Comparison of ENCODE assay signal across 7 cellular contexts in the genomic region with DNA sequence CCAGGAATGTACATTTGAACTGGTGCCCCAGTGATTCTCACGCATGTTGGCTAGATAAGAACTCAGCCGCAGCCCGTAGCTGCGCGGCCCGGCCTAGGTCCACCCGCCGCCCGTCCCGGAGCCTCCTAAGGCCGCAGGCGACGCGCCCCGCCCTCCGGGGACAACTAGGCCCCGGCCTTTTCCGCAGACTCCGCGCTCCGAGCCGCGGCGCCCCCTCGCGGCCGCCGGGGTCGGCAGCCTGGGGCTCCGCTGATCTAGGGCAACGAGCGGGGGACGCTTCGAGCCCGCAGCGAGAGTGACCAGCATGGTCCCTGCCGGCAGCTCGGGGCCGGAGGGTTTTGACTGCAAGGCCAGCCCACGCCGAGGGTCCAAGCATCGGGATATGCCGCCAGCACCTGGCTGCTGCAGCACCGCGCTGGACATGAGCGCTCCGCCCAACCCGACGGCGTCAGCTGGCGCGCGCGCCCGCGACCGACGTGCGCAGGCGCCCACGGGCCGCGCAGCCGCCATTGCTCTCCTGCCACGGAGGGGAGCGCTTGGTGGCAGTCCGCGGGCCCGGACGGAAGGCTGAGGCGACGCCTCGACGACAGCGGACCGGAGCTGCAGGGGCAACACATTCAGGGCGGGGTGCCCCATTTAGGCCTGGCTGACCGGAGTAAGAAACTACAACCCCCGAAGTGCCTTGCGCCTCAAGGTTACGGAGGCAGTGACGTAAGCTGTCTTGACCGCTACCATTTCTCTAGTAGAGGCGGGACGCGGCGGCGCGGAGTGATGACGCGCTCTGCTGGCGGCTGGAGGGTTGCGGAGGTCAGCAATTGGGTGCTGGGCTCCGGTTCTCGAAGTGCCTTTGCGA. TPM values are rescaled to one million over a fixed set of nuclear protein-coding genes. Genes with fewer than 3 reads are reported as not detected.
DNase-seq lines count a peak whose midpoint lies in the region; ATAC-seq lines count a peak whose summit lies in the region.

A gene with protein sequence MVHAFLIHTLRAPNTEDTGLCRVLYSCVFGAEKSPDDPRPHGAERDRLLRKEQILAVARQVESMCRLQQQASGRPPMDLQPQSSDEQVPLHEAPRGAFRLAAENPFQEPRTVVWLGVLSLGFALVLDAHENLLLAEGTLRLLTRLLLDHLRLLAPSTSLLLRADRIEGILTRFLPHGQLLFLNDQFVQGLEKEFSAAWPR (plus strand): TSS at position 500 of the 853 bp plus-strand sequence. CDS start 1,571 bp downstream, outside the sequence.

- H3K9me3 ChIP-seq in right cardiac atrium (ENCODE audit: control insufficient read depth, low read length) = no peaks in the 10 kb centered on the region

- peak; percentile 93 to 98 for DNase-seq in NCI-H187 (lab: John Stamatoyannopoulos, UW)
- DNase-seq in T-helper 2 cell = peak; percentile 80 to 94 (median 87)
- peak; percentile 97 to 99 (median 99) for DNase-seq in right cardiac atrium

- under 1% methylated on average over 96 of the region's 96 CpGs for WGBS in right cardiac atrium

- intact Hi-C loops in right cardiac atrium (cut with DNase I) = loop anchor here in 3 of 4 donors (2.0 to 5.0 kb wide), 2 partner anchors 33 to 35 kb away; a partner anchor contains a TSS

- H3K27ac ChIP-seq in angular gyrus (ENCODE audit: low read depth, low read length) = peak within 1 kb of the TSS; percentile 100
- H3K27ac ChIP-seq in right cardiac atrium (ENCODE audit: low read length) = peak within 1 kb of the TSS; percentile 99
- H3K27ac ChIP-seq in rectal smooth muscle tissue (ENCODE audit: low read depth, low read length) = peak within 1 kb of the TSS; percentile 100

- H3K4me3 ChIP-seq in right cardiac atrium (ENCODE audit: low read length) (peak within 1 kb of the TSS; percentile 47), rectal smooth muscle tissue (ENCODE audit: low read length) (peak within 1 kb of the TSS; percentile 78)

- no peaks in the 10 kb centered on the region for H3K27me3 ChIP-seq in right cardiac atrium (ENCODE audit: control insufficient read depth, insufficient read depth)
- no peaks in the 10 kb centered on the region for H3K27me3 ChIP-seq in rectal smooth muscle tissue (ENCODE audit: control insufficient read depth, insufficient read depth, low read length)

- peak; percentile 61 for ATAC-seq in GM18499 (IDR thresholded peaks at IDR 0.05; ENCODE audit: insufficient read depth, unreplicated experiment)
- ATAC-seq in HG02943 (IDR thresholded peaks at IDR 0.05; ENCODE audit: low read depth, unreplicated experiment) = peak; percentile 73
- peak; percentile 94 for ATAC-seq in right cardiac atrium

- H3K36me3 ChIP-seq in rectal smooth muscle tissue (ENCODE audit: control insufficient read depth, insufficient read depth, low read length) = peaks cover 12% of the 10 kb centered on the region

- H3K4me1 ChIP-seq in right cardiac atrium (ENCODE audit: control insufficient read depth, insufficient read depth, low read length) = peaks cover 14% of the 10 kb centered on the region
- peaks cover 13% of the 10 kb centered on the region for H3K4me1 ChIP-seq in rectal smooth muscle tissue (ENCODE audit: control insufficient read depth, insufficient read depth, low read length)

- H3K9ac ChIP-seq in rectal smooth muscle tissue (ENCODE audit: low read length) = peak within 1 kb of the TSS; percentile 88

RNA-seq across cellular contexts. Expression of the gene that starts here (rescaled TPM):
- total RNA-seq in right cardiac atrium = 10 to 100 TPM; 12.3 to 17.2 (median 13.5) TPM
- 12.5 TPM for polyA plus RNA-seq in right cardiac atrium

Comparison
In these comparisons a context has a peak if more than half of its experiments do, and no peak if none do; other contexts are left out.
1. Peak in every context shown above with its lines: DNase-seq, ATAC-seq, H3K4me3 ChIP-seq and H3K27ac ChIP-seq.